ENCODE assay signal across 14 cellular contexts in the genomic region with DNA sequence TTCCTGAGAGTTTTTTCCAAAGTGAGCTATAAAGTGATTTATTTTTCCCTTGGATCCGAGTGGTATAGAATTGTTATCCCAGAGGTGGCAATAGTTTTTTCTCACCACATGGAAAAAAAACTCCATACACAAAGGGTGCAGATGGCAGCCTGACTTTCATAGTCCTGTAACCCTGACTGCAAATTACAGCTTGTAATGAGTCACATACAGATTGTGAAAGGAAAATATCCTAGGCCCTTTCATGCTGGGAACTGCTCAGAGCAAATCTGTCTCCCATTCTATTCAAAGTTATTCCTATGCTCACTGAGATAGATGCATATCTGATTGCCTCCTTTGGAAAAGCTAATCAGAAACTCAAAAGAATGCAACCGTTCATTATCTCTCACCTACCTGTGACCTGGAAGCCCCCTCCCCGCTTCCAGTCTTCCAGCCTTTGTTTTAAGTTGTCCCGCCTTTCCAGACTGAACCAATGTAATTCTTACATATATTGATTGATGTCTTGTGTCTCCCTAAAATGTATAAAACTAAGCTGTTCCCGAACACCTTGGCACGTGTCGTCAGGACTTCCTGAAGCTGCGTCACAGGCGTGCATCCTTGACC.
DNase-seq lines count a peak whose midpoint lies in the region; ATAC-seq and TF ChIP-seq lines count a peak whose summit lies in the region.
"Had no signal": no experiment of that assay in that cellular context is flagged by ENCODE, and none has a peak within 500 bp of the region (broad histone marks: within the 10 kb centered on the region; RNA-seq: fewer than 3 reads in every experiment).

No MANE protein-coding gene starts in this region.

- no peak overlapping the region for H2AFZ ChIP-seq in fibroblast of lung (ENCODE audit: low read length)

- H3K79me2 ChIP-seq in fibroblast of lung (ENCODE audit: control insufficient read depth, insufficient read depth, low read length) = no peaks in the 10 kb centered on the region

- intact Hi-C loops in uterus (cut with DNase I; ENCODE audit: low total_unique reads) = no loop called here

- H3K4me1 ChIP-seq in NT2/D1 (ENCODE audit: insufficient read depth, insufficient read length) = no peaks in the 10 kb centered on the region
- no peaks in the 10 kb centered on the region for H3K4me1 ChIP-seq in fibroblast of lung (ENCODE audit: control insufficient read depth, extremely low read depth, insufficient read depth, low read length)
- H3K4me1 ChIP-seq in uterus = no peaks in the 10 kb centered on the region
- H3K4me1 ChIP-seq: SJSA1 had no signal

- H3K4me2 ChIP-seq in fibroblast of lung (ENCODE audit: extremely low read depth, insufficient read depth, low read length) = no peak overlapping the region

- no peak overlapping the region for H3K4me3 ChIP-seq in NT2/D1 (ENCODE audit: insufficient read length, low read depth)
- no peak overlapping the region for H3K4me3 ChIP-seq in fibroblast of lung (replicated peaks in 1 of 4; ENCODE audit: control extremely low read depth in 1 of 4, insufficient read depth in 1 of 4, low read depth in 3 of 4, low read length in 4 of 4)
- H3K4me3 ChIP-seq in uterus = no peak overlapping the region
- H3K4me3 ChIP-seq: SJSA1 had no signal

- H4K20me1 ChIP-seq in fibroblast of lung (ENCODE audit: control insufficient read depth, extremely low read depth, insufficient read depth, low read length) = no peaks in the 10 kb centered on the region

- H3K9ac ChIP-seq in NT2/D1 (ENCODE audit: insufficient read length, low read depth) (peak overlapping the region; percentile 36), fibroblast of lung (ENCODE audit: insufficient read depth, low read length) (no peak overlapping the region)

- ATAC-seq in GM19324 (IDR thresholded peaks at IDR 0.05; ENCODE audit: low FRiP score, unreplicated experiment) = no peak

- H3K36me3 ChIP-seq in NT2/D1 (ENCODE audit: insufficient read depth, insufficient read length, low read length) (no peaks in the 10 kb centered on the region), fibroblast of lung (ENCODE audit: control insufficient read depth, insufficient read depth, low read length) (no peaks in the 10 kb centered on the region), uterus (no peaks in the 10 kb centered on the region)
- H3K36me3 ChIP-seq: SJSA1 had no signal

- peaks cover 10% of the 10 kb centered on the region for H3K9me3 ChIP-seq in NT2/D1 (ENCODE audit: insufficient read depth, low read length)
- H3K9me3 ChIP-seq in fibroblast of lung (ENCODE audit: control insufficient read depth, insufficient read depth, low read depth, low read length) = no peaks in the 10 kb centered on the region
- H3K9me3 ChIP-seq in uterus = no peaks in the 10 kb centered on the region
- H3K9me3 ChIP-seq: SJSA1 had no signal

- H3K27ac ChIP-seq in fibroblast of lung (ENCODE audit: insufficient read depth, low read length) = no peak overlapping the region
- peak overlapping the region; percentile 41 to 43 for H3K27ac ChIP-seq in uterus
- H3K27ac ChIP-seq: SJSA1 had no signal

- DNase-seq in NCI-H1694 (lab: John Stamatoyannopoulos, UW) (peak; percentile 12), NCI-H1694 treated with DMSO at 0.1 percent for 48 hours (lab: John Stamatoyannopoulos, UW) (no peak), NT2/D1 (ENCODE audit: low read depth, low spot score) (no peak), fibroblast of lung (ENCODE audit: low read depth in 2 of 2) (peak; percentile 11 to 49), uterus (no peak), D341Med (ENCODE audit: low spot score) (no peak), cerebellar nuclear complex (lab: John Stamatoyannopoulos, UW) (no peak)
- DNase-seq: 8988T; activated naive CD4-positive, alpha-beta T cell; CD8-positive, alpha-beta memory T cell; NCI-H1105; small intestine had no signal

- TF ChIP-seq CTCF in fibroblast of lung (conservative IDR thresholded peaks at IDR 0.05 in 1 of 2, IDR thresholded peaks at IDR 0.05 in 1 of 2; ENCODE audit: low read depth in 1 of 2, low read length in 2 of 2) (no peak), uterus (IDR thresholded peaks at IDR 0.05) (no peak)

- no peaks in the 10 kb centered on the region for H3K27me3 ChIP-seq in NT2/D1 (ENCODE audit: insufficient read depth, insufficient read length)
- no peaks in the 10 kb centered on the region for H3K27me3 ChIP-seq in fibroblast of lung (ENCODE audit: control insufficient read depth, insufficient read depth, low read length)
- no peaks in the 10 kb centered on the region for H3K27me3 ChIP-seq in uterus
- H3K27me3 ChIP-seq: SJSA1 had no signal

- TF ChIP-seq POLR2A in uterus (IDR thresholded peaks at IDR 0.05) = no peak

Comparison
In these comparisons a context has a peak if more than half of its experiments do, and no peak if none do; other contexts are left out.
1. DNase-seq: peak in NCI-H1694 (single experiment) and fibroblast of lung (2 of 2); none in NCI-H1694 treated with DMSO at 0.1 percent for 48 hours (single experiment), NT2/D1 (single experiment), uterus (0 of 2), D341Med (single experiment) and cerebellar nuclear complex (0 of 2).